Comparison of ENCODE assay signal across 30 cellular contexts in the genomic region with DNA sequence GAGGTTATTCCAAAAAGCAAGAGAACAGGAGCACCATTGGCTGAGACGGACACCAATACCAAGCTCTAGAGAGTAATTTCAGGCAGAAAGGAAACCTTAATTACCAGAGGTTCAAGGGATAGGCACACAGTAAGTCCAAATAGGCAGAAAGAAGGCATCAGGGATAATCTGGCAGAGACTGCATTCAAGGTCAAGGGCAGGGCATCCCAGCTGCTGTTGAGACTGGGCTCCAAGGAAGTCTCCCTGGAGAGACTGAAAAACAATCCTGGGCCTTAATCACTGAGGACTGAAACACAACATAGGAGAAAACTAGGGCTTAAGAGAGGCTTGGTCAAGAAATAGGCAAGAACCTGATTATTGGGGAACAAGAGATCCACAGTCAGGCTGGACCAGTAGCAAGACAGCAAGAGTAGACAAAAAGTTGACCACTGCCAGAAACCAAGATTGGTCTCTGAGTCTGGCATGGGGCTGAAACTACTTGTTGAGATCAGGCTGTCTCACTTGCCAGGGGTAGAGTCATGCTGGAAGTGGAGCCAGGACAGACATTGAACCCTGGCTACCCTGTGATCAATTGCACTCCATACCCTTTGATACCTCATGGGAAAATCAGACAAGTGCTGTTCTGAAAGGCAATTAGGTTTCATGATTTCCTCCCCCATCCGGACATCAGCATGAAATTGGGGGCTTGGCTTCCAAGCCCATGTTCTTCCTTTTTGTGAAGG.
"Had no signal": no experiment of that assay in that cellular context is flagged by ENCODE, and none has a peak within 500 bp of the region (broad histone marks: within the 10 kb centered on the region; RNA-seq: fewer than 3 reads in every experiment).

No MANE protein-coding gene starts in this region.

- H3K9me3 ChIP-seq: body of pancreas, gastroesophageal sphincter, lower lobe of right lung, mucosa of descending colon, neutrophil, right lobe of liver, testis, upper lobe of left lung, vagina had no signal

- H3K27me3 ChIP-seq: body of pancreas, cardiac muscle cell, gastroesophageal sphincter, right lobe of liver, testis, upper lobe of left lung, vagina had no signal

- H3K27ac ChIP-seq: body of pancreas, cardiac muscle cell, gastroesophageal sphincter, lower lobe of right lung, neutrophil, right lobe of liver, skin epidermis, testis, upper lobe of left lung, vagina, VCaP had no signal

- FAIRE-seq: keratinocyte, TTC549 had no signal

- H3K36me3 ChIP-seq: cardiac muscle cell, gastroesophageal sphincter, lower lobe of right lung, neutrophil, right lobe of liver, upper lobe of left lung, vagina had no signal

- DNase-seq: activated CD4-positive, alpha-beta T cell treated with anti-CD3 and anti-CD28 coated beads for 4 hours; activated CD4-positive, alpha-beta T cell treated with anti-CD3 and anti-CD28 coated beads, Interleukin-2, amount 50 U/mL, for 4 hours; activated naive CD4-positive, alpha-beta T cell; activated T-cell treated with anti-CD3 and anti-CD28 coated beads for 4 hours; activated T-cell treated with anti-CD3 and anti-CD28 coated beads, Interleukin-2, amount 50 U/mL, for 72 hours; body of pancreas; cortex of kidney; effector memory CD8-positive, alpha-beta T cell; erythroblast; head of caudate nucleus; hippocampal formation; left colon; lower lobe of right lung; mucosa of descending colon; right lobe of liver; stimulated activated CD4-positive, alpha-beta T cell treated with anti-CD3 and anti-CD28 coated beads, Interleukin-12 subunit alpha, Interleukin-12 subunit beta, amount 100 ng/mL, for 4 hours; stimulated activated CD4-positive, alpha-beta T cell treated with anti-CD3 and anti-CD28 coated beads, Interleukin-4, amount 100 ng/mL, for 1 hour; stimulated activated naive CD8-positive, alpha-beta T cell treated with anti-CD3 and anti-CD28 coated beads, Interleukin-15, Interleukin-2, amounts not matched to agents 100 U/mL and 50 U/mL, for 24 hours; testis; upper lobe of left lung had no signal

- H3K4me3 ChIP-seq: body of pancreas, cardiac muscle cell, gastroesophageal sphincter, lower lobe of right lung, mucosa of descending colon, right lobe of liver, skin epidermis, testis, upper lobe of left lung, vagina had no signal

- ATAC-seq: activated naive CD4-positive, alpha-beta T cell treated with anti-CD3 and anti-CD28 coated beads, Interleukin-2, amount 50 U/mL, for 72 hours; activated T-cell treated with anti-CD3 and anti-CD28 coated beads, Interleukin-2, amount 50 U/mL, for 72 hours; body of pancreas; effector memory CD8-positive, alpha-beta T cell; gastroesophageal sphincter; left colon; lower lobe of right lung; mucosa of descending colon; natural killer cell treated with Interleukin-12 subunit alpha and Interleukin-12 subunit beta and Interleukin-15 and Interleukin-18, amount 100 ng/mL, for 72 hours; stimulated activated naive CD8-positive, alpha-beta T cell treated with anti-CD3 and anti-CD28 coated beads, Interleukin-15, Interleukin-2, amounts not matched to agents 100 U/mL and 50 U/mL, for 24 hours had no signal

- H3K4me1 ChIP-seq: body of pancreas, lower lobe of right lung, right lobe of liver, upper lobe of left lung had no signal
